In the genomic region with DNA sequence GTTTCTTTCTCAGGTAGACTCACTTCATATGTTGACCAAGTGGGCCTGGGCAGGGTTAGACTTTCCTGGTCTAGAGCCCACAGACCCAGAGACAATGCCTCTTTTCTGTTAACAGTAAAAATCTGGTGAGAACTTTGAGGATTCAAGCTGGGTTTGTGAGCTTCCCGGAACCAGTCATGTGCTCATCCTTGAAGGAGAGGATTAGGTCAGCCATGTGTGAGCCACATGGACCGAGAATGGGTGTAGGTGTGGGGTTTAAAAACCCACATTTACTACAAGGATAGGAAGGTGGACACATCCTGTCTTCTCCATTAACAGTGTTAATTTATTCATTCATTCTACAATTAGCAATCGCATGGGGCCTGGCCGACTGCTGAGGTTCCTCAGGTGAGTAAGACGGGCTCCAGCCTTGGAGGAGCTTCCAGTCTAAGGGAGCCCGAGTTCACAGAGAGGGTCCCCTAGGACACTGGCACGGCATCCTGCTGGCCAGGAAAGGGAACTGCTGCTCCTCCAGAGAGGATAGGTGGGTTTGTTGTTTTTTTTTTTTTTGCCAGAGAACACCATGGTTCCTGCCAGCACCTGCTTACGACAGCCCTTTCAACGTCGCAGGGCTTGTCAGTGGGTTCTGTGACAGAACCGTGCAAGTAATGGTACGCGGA, we compare ENCODE assay signal across 9 cellular contexts.
A peak's percentile ranks its signal among the peaks of the same experiment; 100 is the strongest.
DNase-seq lines count a peak whose midpoint lies in the region; ATAC-seq and TF ChIP-seq lines count a peak whose summit lies in the region.
"Had no signal": no experiment of that assay in that cellular context is flagged by ENCODE, and none has a peak within 500 bp of the region (broad histone marks: within the 10 kb centered on the region; RNA-seq: fewer than 3 reads in every experiment).

No MANE protein-coding gene starts in this region.

- no peak overlapping the region for H3K4ac ChIP-seq in neuronal stem cell (ENCODE audit: low read length)

- H3K18ac ChIP-seq in neuronal stem cell (ENCODE audit: low read length) = peak overlapping the region; percentile 85

- WGBS in esophagus squamous epithelium, 2 donors = 64 to 84% methylated on average over 3 to 12 of the region's 13 CpGs
- no CpG with 5 or more reads among the region's 13 CpGs for WGBS in neuronal stem cell (ENCODE audit: extremely low coverage in 2 of 2, insufficient read length in 2 of 2, insufficient replicate concordance in 1 of 2), 2 donors
- WGBS in tibial nerve, 2 donors = 53 to 58% methylated on average over 11 to 13 of the region's 13 CpGs

- intact Hi-C loops in Caco-2 (cut with micrococcal nuclease; ENCODE audit: unreplicated experiment) = no loop called here
- intact Hi-C loops in esophagus squamous epithelium (cut with DNase I) = no loop called here

- no peak overlapping the region for H4K8ac ChIP-seq in neuronal stem cell (ENCODE audit: low read depth, low read length)

- H3K27me3 ChIP-seq in Caco-2 (replicated peaks; ENCODE audit: control insufficient read depth, insufficient read depth, low read length) = no peaks in the 10 kb centered on the region
- no peaks in the 10 kb centered on the region for H3K27me3 ChIP-seq in Peyer's patch
- peaks cover 0 to 11% (median 0%) of the 10 kb centered on the region in 4 donors for H3K27me3 ChIP-seq in esophagus squamous epithelium
- peaks cover 0 to 29% (median 0%) of the 10 kb centered on the region in 3 experiments for H3K27me3 ChIP-seq in neuronal stem cell (ENCODE audit: control insufficient read depth in 3 of 3, insufficient read depth in 3 of 3, low read depth in 1 of 3, low read length in 3 of 3)
- H3K27me3 ChIP-seq in tibial nerve = no peaks in the 10 kb centered on the region

- POLR2A ChIA-PET in Caco-2 (lab: Charles Lee) = no interaction called here

- TF ChIP-seq EP300 in tibial nerve (IDR thresholded peaks at IDR 0.05) = no peak

- no peaks in the 10 kb centered on the region for H3K9me3 Mint-ChIP-seq in Caco-2 (ENCODE audit: unreplicated experiment)

- H3K27ac Mint-ChIP-seq in Caco-2 (ENCODE audit: unreplicated experiment) = no peak overlapping the region

- H3K4me1 ChIP-seq in Caco-2 = 0 out of 2 replicates have a peak, but pooled peaks cover 3% of the 10 kb centered on the region
- H3K4me1 ChIP-seq in Peyer's patch = peaks cover 0 to 9% (median 0%) of the 10 kb centered on the region in 4 donors
- peaks cover 5 to 31% (median 5%) of the 10 kb centered on the region in 3 donors for H3K4me1 ChIP-seq in esophagus squamous epithelium
- peaks cover 0 to 2% of the 10 kb centered on the region in 2 donors for H3K4me1 ChIP-seq in neuronal stem cell (ENCODE audit: control insufficient read depth in 2 of 2, insufficient read depth in 1 of 2, low read depth in 1 of 2, low read length in 2 of 2)
- H3K4me1 ChIP-seq in tibial nerve = peaks cover 0 to 18% (median 4%) of the 10 kb centered on the region in 4 donors

- DNase-seq in Caco-2 (no peak), Peyer's patch (no peak), esophagus squamous epithelium (lab: John Stamatoyannopoulos, UW) (no peak), neuronal stem cell (ENCODE audit: low spot score) (peak; percentile 12), caudate nucleus (lab: John Stamatoyannopoulos, UW) (no peak), tibial nerve (ENCODE audit: low spot score in 2 of 2) (no peak), cortex of kidney (lab: John Stamatoyannopoulos, UW) (no peak)
- DNase-seq: NCI-H1092 had no signal

- H2AK5ac ChIP-seq in neuronal stem cell (ENCODE audit: low read depth, low read length) = no peak overlapping the region

- no peaks in the 10 kb centered on the region for H3K27me3 Mint-ChIP-seq in Caco-2 (ENCODE audit: insufficient read depth, unreplicated experiment)

- TF ChIP-seq POLR2A in Peyer's patch (IDR thresholded peaks at IDR 0.05) = no peak
- TF ChIP-seq POLR2A in esophagus squamous epithelium (IDR thresholded peaks at IDR 0.05) = no peak
- no peak for TF ChIP-seq POLR2A in tibial nerve (IDR thresholded peaks at IDR 0.05)

- BruUV-seq in Caco-2 (replicated peaks; lab: Mats Ljungman, UMichigan) = no TSS peak

- no peak overlapping the region for H2BK5ac ChIP-seq in neuronal stem cell (ENCODE audit: low read length)

- peak overlapping the region; percentile 64 for H2BK15ac ChIP-seq in neuronal stem cell (ENCODE audit: low read length)

- no peak overlapping the region for H2BK12ac ChIP-seq in neuronal stem cell (ENCODE audit: low read length)

- H3K36me3 ChIP-seq in Caco-2 (ENCODE audit: control insufficient read depth, insufficient read depth, low read length) (no peaks in the 10 kb centered on the region), Peyer's patch (no peaks in the 10 kb centered on the region), esophagus squamous epithelium (no peaks in the 10 kb centered on the region), neuronal stem cell (replicated peaks in 1 of 2; ENCODE audit: control insufficient read depth in 2 of 2, insufficient read depth in 2 of 2, low read length in 2 of 2) (no peaks in the 10 kb centered on the region), tibial nerve (peaks cover 0 to 4% (median 0%) of the 10 kb centered on the region in 3 donors)

- H3K9me3 ChIP-seq in Caco-2 (no peaks in the 10 kb centered on the region), Peyer's patch (no peaks in the 10 kb centered on the region), esophagus squamous epithelium (no peaks in the 10 kb centered on the region), neuronal stem cell (replicated peaks in 1 of 2; ENCODE audit: control insufficient read depth in 2 of 2, insufficient read depth in 1 of 2, low read depth in 1 of 2, low read length in 2 of 2) (peaks cover 0 to 3% of the 10 kb centered on the region in 2 donors), tibial nerve (no peaks in the 10 kb centered on the region)

- H2AFZ ChIP-seq in neuronal stem cell (ENCODE audit: low read length) = peak overlapping the region; percentile 97

- H3K79me1 ChIP-seq in neuronal stem cell (ENCODE audit: low read depth, low read length) = no peaks in the 10 kb centered on the region

- H3K27ac ChIP-seq in Peyer's patch (no peak overlapping the region), esophagus squamous epithelium (no peak overlapping the region), neuronal stem cell (replicated peaks; ENCODE audit: low read length) (peak overlapping the region; percentile 51), caudate nucleus (ENCODE audit: low read depth, low read length) (no peak overlapping the region), tibial nerve (no peak overlapping the region)

- peak overlapping the region; percentile 73 for H3K4me2 ChIP-seq in neuronal stem cell (ENCODE audit: insufficient read depth, low read length, poor library complexity, severe bottlenecking)

- H3K4me3 ChIP-seq in Caco-2 (ENCODE audit: low read depth, low read length) (no peak overlapping the region), Peyer's patch (peak overlapping the region in 3 of 4 donors; percentile 50 to 64 (median 60)), esophagus squamous epithelium (peak overlapping the region in 3 of 4 donors; percentile 50 to 69 (median 57)), neuronal stem cell (ENCODE audit: low read length in 2 of 2) (peak overlapping the region; percentile 48 to 86), tibial nerve (peak overlapping the region in 2 of 4 donors; percentile 56 to 62)

- H2BK120ac ChIP-seq in neuronal stem cell (ENCODE audit: low read depth, low read length) = no peak overlapping the region

- peaks cover 7% of the 10 kb centered on the region for H3K4me1 Mint-ChIP-seq in Caco-2 (ENCODE audit: low read depth, unreplicated experiment)

- H4K91ac ChIP-seq in neuronal stem cell (ENCODE audit: low read depth, low read length, poor library complexity) = no peak overlapping the region

- TF ChIP-seq CTCF in Caco-2 (IDR thresholded peaks at IDR 0.05; ENCODE audit: insufficient read depth in 1 of 2, low read depth in 1 of 2, low read length in 1 of 2, severe bottlenecking in 1 of 2, unreplicated experiment in 1 of 2) (peak in 1 of 2 experiments; percentile 10), Peyer's patch (IDR thresholded peaks at IDR 0.05) (no peak), esophagus squamous epithelium (IDR thresholded peaks at IDR 0.05) (no peak), tibial nerve (IDR thresholded peaks at IDR 0.05) (no peak)

- no peaks in the 10 kb centered on the region for H3K36me3 Mint-ChIP-seq in Caco-2 (ENCODE audit: insufficient read depth, unreplicated experiment)

- no peak for ATAC-seq in GM21529 (IDR thresholded peaks at IDR 0.05; ENCODE audit: unreplicated experiment)

- peak overlapping the region; percentile 78 for H3K9ac ChIP-seq in neuronal stem cell (ENCODE audit: low read depth, low read length, poor library complexity)

- H3K4me3 Mint-ChIP-seq in Caco-2 (ENCODE audit: unreplicated experiment) = peak overlapping the region; percentile 36

- no peak overlapping the region for H3K14ac ChIP-seq in neuronal stem cell (ENCODE audit: low read length)

- no peak overlapping the region for H3K23ac ChIP-seq in neuronal stem cell (ENCODE audit: low read depth, low read length, poor library complexity)

- CTCF ChIA-PET in Caco-2 (lab: Charles Lee) = interaction anchor here (0.7 kb wide), 1 partner anchor 246 kb away, joined by 3 read pairs; no protein-coding TSS in a partner anchor
